Comparison of ENCODE assay signal across 1 cellular context in the genomic region with DNA sequence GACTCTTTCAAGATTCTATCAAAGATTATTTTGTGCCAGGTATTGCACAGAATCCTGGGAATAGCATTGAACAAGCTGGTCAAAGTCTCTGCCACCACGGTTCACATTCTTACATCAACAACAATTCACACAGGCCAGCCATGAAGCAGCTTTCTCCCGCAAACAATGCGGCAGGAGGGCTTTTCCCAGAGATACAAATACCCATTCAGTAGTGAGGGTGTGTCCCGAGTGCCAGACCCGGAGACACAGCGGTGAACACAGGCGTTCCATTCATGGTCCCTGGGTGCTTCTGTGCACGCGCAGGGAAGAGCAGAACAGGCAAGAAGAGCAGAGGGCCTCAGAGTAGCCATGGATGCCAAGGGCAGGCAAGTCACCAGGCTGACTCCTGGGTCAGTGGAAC.
TF ChIP-seq lines count a peak whose summit lies in the region.

No MANE protein-coding gene starts in this region.

TF ChIP-seq in liver, 16 proteins besides CTCF, POLR2A, EP300 and RAD21 (continued from another document):
- TF ChIP-seq, protein P1, sequence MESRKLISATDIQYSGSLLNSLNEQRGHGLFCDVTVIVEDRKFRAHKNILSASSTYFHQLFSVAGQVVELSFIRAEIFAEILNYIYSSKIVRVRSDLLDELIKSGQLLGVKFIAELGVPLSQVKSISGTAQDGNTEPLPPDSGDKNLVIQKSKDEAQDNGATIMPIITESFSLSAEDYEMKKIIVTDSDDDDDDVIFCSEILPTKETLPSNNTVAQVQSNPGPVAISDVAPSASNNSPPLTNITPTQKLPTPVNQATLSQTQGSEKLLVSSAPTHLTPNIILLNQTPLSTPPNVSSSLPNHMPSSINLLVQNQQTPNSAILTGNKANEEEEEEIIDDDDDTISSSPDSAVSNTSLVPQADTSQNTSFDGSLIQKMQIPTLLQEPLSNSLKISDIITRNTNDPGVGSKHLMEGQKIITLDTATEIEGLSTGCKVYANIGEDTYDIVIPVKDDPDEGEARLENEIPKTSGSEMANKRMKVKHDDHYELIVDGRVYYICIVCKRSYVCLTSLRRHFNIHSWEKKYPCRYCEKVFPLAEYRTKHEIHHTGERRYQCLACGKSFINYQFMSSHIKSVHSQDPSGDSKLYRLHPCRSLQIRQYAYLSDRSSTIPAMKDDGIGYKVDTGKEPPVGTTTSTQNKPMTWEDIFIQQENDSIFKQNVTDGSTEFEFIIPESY (IDR thresholded peaks at IDR 0.05), result peak; percentile 39
- TF ChIP-seq RXRA (IDR thresholded peaks at IDR 0.05), result peak; percentile 38 to 85
- peak; percentile 75 for TF ChIP-seq SP1 (IDR thresholded peaks at IDR 0.05)
- no peak for TF ChIP-seq EGR1 (IDR thresholded peaks at IDR 0.05; ENCODE audit: low read depth in 2 of 2)
- no peak for TF ChIP-seq FOXA1 (IDR thresholded peaks at IDR 0.05)
- no peak for TF ChIP-seq NR2F2 (IDR thresholded peaks at IDR 0.05)
- peak; percentile 19 for TF ChIP-seq ATF3 (IDR thresholded peaks at IDR 0.05)
- TF ChIP-seq, protein P2, sequence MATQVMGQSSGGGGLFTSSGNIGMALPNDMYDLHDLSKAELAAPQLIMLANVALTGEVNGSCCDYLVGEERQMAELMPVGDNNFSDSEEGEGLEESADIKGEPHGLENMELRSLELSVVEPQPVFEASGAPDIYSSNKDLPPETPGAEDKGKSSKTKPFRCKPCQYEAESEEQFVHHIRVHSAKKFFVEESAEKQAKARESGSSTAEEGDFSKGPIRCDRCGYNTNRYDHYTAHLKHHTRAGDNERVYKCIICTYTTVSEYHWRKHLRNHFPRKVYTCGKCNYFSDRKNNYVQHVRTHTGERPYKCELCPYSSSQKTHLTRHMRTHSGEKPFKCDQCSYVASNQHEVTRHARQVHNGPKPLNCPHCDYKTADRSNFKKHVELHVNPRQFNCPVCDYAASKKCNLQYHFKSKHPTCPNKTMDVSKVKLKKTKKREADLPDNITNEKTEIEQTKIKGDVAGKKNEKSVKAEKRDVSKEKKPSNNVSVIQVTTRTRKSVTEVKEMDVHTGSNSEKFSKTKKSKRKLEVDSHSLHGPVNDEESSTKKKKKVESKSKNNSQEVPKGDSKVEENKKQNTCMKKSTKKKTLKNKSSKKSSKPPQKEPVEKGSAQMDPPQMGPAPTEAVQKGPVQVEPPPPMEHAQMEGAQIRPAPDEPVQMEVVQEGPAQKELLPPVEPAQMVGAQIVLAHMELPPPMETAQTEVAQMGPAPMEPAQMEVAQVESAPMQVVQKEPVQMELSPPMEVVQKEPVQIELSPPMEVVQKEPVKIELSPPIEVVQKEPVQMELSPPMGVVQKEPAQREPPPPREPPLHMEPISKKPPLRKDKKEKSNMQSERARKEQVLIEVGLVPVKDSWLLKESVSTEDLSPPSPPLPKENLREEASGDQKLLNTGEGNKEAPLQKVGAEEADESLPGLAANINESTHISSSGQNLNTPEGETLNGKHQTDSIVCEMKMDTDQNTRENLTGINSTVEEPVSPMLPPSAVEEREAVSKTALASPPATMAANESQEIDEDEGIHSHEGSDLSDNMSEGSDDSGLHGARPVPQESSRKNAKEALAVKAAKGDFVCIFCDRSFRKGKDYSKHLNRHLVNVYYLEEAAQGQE (IDR thresholded peaks at IDR 0.05), result peak; percentile 74
- TF ChIP-seq HNF4G (IDR thresholded peaks at IDR 0.05), result peak; percentile 59
- peak; percentile 62 for TF ChIP-seq MAX (IDR thresholded peaks at IDR 0.05)
